In the genomic region with DNA sequence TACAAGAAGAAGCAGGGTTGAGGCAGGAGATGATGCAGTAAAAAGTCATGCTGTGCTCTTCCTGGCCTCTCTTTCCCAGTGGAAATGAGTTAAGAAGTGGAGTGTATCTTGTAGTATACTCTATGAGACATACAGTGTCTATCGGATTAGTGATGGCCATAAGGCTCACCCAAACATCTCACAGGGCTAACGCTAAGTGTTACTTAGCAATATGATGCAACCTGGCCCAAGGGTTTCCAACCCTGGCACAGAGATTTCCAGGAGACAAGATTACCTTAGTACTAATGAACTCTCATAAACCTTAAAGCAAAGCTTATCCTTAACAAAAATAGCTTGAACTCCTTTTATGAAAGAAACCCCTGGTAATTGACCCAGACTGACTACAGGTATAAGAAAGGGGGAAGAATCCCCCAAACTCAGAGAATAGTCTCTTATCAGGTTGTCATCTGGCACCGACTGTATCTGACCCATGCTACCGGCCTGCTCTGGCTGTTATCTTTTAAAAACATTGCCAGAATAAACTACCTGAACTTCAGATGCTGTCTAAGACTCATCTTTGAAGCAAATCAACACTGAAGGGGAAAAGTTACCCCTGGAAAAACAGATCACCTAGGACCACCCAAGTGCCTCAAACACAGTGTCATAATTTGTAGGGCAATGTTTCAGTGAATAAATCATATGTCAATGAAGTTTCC, we compare ENCODE assay signal across 1 cellular context.
TF ChIP-seq lines count a peak whose summit lies in the region.

No MANE protein-coding gene starts in this region.

TF ChIP-seq in K562, 482 proteins besides CTCF, POLR2A, EP300 and RAD21 (continued from another document and continues in another):
- TF ChIP-seq ZNF592 (IDR thresholded peaks at IDR 0.05) (no peak), PRPF4 (IDR thresholded peaks at IDR 0.05; ENCODE audit: insufficient read depth, low read depth, low read length, poor library complexity, severe bottlenecking) (no peak), TCF7L2 (IDR thresholded peaks at IDR 0.05; ENCODE audit: low read depth, low read length) (no peak), ZNF512 (tag; IDR thresholded peaks at IDR 0.05) (no peak), MAFF (IDR thresholded peaks at IDR 0.05; ENCODE audit: low read length) (no peak), MAZ (CRISPR knock-in tag; conservative IDR thresholded peaks at IDR 0.05 in 1 of 2, IDR thresholded peaks at IDR 0.05 in 1 of 2) (no peak), FOSL1 (tag; conservative IDR thresholded peaks at IDR 0.05) (no peak), RFX1 (IDR thresholded peaks at IDR 0.05) (no peak), RBM17 (IDR thresholded peaks at IDR 0.05; ENCODE audit: borderline replicate concordance, low read depth, low read length) (no peak), MEIS2 (IDR thresholded peaks at IDR 0.05; ENCODE audit: partially characterized antibody) (peak; percentile 8), ZNF282 (CRISPR knock-in tag; IDR thresholded peaks at IDR 0.05) (no peak), ZNF445 (CRISPR knock-in tag; IDR thresholded peaks at IDR 0.05; ENCODE audit: low read depth) (no peak), FOXJ3 (CRISPR knock-in tag; IDR thresholded peaks at IDR 0.05) (no peak), ID3 (CRISPR knock-in tag; IDR thresholded peaks at IDR 0.05) (no peak), ID3 (tag; IDR thresholded peaks at IDR 0.05) (no peak), XRCC4 (IDR thresholded peaks at IDR 0.05; ENCODE audit: extremely low read depth, insufficient read depth, insufficient read length) (no peak), RBFOX2 (IDR thresholded peaks at IDR 0.05; ENCODE audit: low read depth, low read length) (0 out of 2 replicates have a peak, but pooled peaks have one; percentile 34), HBP1 (CRISPR knock-in tag; IDR thresholded peaks at IDR 0.05) (no peak), ATF7 (IDR thresholded peaks at IDR 0.05) (peak; percentile 13; the same call in 1 of the 2 replicates), GATAD2B (IDR thresholded peaks at IDR 0.05; ENCODE audit: borderline replicate concordance) (no peak), ZBTB17 (CRISPR knock-in tag; IDR thresholded peaks at IDR 0.05) (no peak), SRF (CRISPR knock-in tag; IDR thresholded peaks at IDR 0.05) (no peak), FOXM1 (IDR thresholded peaks at IDR 0.05; ENCODE audit: low read depth) (peak; percentile 54; the same call in 1 of the 2 replicates), FOXM1 (CRISPR knock-in tag; IDR thresholded peaks at IDR 0.05; ENCODE audit: low read depth) (no peak), LEF1 (IDR thresholded peaks at IDR 0.05) (no peak), SUPT5H (IDR thresholded peaks at IDR 0.05) (no peak), BRD4 (IDR thresholded peaks at IDR 0.05) (no peak), MAFG (tag; conservative IDR thresholded peaks at IDR 0.05) (no peak), ARID1B (IDR thresholded peaks at IDR 0.05) (peak; percentile 44; the same call in 1 of the 2 replicates)
- TF ChIP-seq, protein P1, sequence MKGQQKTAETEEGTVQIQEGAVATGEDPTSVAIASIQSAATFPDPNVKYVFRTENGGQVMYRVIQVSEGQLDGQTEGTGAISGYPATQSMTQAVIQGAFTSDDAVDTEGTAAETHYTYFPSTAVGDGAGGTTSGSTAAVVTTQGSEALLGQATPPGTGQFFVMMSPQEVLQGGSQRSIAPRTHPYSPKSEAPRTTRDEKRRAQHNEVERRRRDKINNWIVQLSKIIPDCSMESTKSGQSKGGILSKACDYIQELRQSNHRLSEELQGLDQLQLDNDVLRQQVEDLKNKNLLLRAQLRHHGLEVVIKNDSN (CRISPR knock-in tag; IDR thresholded peaks at IDR 0.05): no peak
- TF ChIP-seq, protein P2, sequence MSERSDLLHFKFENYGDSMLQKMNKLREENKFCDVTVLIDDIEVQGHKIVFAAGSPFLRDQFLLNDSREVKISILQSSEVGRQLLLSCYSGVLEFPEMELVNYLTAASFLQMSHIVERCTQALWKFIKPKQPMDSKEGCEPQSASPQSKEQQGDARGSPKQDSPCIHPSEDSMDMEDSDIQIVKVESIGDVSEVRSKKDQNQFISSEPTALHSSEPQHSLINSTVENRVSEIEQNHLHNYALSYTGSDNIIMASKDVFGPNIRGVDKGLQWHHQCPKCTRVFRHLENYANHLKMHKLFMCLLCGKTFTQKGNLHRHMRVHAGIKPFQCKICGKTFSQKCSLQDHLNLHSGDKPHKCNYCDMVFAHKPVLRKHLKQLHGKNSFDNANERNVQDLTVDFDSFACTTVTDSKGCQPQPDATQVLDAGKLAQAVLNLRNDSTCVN (CRISPR knock-in tag; IDR thresholded peaks at IDR 0.05): no peak
- TF ChIP-seq, protein P3, sequence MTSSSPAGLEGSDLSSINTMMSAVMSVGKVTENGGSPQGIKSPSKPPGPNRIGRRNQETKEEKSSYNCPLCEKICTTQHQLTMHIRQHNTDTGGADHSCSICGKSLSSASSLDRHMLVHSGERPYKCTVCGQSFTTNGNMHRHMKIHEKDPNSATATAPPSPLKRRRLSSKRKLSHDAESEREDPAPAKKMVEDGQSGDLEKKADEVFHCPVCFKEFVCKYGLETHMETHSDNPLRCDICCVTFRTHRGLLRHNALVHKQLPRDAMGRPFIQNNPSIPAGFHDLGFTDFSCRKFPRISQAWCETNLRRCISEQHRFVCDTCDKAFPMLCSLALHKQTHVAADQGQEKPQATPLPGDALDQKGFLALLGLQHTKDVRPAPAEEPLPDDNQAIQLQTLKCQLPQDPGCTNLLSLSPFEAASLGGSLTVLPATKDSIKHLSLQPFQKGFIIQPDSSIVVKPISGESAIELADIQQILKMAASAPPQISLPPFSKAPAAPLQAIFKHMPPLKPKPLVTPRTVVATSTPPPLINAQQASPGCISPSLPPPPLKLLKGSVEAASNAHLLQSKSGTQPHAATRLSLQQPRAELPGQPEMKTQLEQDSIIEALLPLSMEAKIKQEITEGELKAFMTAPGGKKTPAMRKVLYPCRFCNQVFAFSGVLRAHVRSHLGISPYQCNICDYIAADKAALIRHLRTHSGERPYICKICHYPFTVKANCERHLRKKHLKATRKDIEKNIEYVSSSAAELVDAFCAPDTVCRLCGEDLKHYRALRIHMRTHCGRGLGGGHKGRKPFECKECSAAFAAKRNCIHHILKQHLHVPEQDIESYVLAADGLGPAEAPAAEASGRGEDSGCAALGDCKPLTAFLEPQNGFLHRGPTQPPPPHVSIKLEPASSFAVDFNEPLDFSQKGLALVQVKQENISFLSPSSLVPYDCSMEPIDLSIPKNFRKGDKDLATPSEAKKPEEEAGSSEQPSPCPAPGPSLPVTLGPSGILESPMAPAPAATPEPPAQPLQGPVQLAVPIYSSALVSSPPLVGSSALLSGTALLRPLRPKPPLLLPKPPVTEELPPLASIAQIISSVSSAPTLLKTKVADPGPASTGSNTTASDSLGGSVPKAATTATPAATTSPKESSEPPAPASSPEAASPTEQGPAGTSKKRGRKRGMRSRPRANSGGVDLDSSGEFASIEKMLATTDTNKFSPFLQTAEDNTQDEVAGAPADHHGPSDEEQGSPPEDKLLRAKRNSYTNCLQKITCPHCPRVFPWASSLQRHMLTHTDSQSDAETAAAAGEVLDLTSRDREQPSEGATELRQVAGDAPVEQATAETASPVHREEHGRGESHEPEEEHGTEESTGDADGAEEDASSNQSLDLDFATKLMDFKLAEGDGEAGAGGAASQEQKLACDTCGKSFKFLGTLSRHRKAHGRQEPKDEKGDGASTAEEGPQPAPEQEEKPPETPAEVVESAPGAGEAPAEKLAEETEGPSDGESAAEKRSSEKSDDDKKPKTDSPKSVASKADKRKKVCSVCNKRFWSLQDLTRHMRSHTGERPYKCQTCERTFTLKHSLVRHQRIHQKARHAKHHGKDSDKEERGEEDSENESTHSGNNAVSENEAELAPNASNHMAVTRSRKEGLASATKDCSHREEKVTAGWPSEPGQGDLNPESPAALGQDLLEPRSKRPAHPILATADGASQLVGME (CRISPR knock-in tag; IDR thresholded peaks at IDR 0.05): no peak
- TF ChIP-seq, protein P4, sequence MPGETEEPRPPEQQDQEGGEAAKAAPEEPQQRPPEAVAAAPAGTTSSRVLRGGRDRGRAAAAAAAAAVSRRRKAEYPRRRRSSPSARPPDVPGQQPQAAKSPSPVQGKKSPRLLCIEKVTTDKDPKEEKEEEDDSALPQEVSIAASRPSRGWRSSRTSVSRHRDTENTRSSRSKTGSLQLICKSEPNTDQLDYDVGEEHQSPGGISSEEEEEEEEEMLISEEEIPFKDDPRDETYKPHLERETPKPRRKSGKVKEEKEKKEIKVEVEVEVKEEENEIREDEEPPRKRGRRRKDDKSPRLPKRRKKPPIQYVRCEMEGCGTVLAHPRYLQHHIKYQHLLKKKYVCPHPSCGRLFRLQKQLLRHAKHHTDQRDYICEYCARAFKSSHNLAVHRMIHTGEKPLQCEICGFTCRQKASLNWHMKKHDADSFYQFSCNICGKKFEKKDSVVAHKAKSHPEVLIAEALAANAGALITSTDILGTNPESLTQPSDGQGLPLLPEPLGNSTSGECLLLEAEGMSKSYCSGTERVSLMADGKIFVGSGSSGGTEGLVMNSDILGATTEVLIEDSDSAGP (CRISPR knock-in tag; IDR thresholded peaks at IDR 0.05): no peak
- TF ChIP-seq, protein P5, sequence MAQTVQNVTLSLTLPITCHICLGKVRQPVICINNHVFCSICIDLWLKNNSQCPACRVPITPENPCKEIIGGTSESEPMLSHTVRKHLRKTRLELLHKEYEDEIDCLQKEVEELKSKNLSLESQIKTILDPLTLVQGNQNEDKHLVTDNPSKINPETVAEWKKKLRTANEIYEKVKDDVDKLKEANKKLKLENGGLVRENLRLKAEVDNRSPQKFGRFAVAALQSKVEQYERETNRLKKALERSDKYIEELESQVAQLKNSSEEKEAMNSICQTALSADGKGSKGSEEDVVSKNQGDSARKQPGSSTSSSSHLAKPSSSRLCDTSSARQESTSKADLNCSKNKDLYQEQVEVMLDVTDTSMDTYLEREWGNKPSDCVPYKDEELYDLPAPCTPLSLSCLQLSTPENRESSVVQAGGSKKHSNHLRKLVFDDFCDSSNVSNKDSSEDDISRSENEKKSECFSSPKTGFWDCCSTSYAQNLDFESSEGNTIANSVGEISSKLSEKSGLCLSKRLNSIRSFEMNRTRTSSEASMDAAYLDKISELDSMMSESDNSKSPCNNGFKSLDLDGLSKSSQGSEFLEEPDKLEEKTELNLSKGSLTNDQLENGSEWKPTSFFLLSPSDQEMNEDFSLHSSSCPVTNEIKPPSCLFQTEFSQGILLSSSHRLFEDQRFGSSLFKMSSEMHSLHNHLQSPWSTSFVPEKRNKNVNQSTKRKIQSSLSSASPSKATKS (CRISPR knock-in tag; IDR thresholded peaks at IDR 0.05): no peak
- TF ChIP-seq, protein P6, sequence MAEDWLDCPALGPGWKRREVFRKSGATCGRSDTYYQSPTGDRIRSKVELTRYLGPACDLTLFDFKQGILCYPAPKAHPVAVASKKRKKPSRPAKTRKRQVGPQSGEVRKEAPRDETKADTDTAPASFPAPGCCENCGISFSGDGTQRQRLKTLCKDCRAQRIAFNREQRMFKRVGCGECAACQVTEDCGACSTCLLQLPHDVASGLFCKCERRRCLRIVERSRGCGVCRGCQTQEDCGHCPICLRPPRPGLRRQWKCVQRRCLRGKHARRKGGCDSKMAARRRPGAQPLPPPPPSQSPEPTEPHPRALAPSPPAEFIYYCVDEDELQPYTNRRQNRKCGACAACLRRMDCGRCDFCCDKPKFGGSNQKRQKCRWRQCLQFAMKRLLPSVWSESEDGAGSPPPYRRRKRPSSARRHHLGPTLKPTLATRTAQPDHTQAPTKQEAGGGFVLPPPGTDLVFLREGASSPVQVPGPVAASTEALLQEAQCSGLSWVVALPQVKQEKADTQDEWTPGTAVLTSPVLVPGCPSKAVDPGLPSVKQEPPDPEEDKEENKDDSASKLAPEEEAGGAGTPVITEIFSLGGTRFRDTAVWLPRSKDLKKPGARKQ (CRISPR knock-in tag; IDR thresholded peaks at IDR 0.05): no peak
